Comparison of ENCODE assay signal across 8 cellular contexts in genomic region chr1:1943834-1944570, GRCh38. TPM values are rescaled to one million over a fixed set of nuclear protein-coding genes. Genes with fewer than 3 reads are reported as not detected.
DNase-seq lines count a peak whose midpoint lies in the region; ATAC-seq and TF ChIP-seq lines count a peak whose summit lies in the region.

No MANE protein-coding gene starts in this region.

- TF ChIP-seq POLR2A in NB4 (IDR thresholded peaks at IDR 0.05; ENCODE audit: extremely low read depth, insufficient read length), result no peak

- no peaks in the 10 kb centered on the region for H3K27me3 ChIP-seq in colonic mucosa

- ATAC-seq in HG02623 (IDR thresholded peaks at IDR 0.05; ENCODE audit: unreplicated experiment) (no peak), GM21526 (IDR thresholded peaks at IDR 0.05; ENCODE audit: low FRiP score, unreplicated experiment) (no peak)

- intact Hi-C loops in colonic mucosa (cut with DNase I), result loop anchor here (5.0 kb wide), 1 partner anchor 98 kb away; no protein-coding TSS in a partner anchor

- no peaks in the 10 kb centered on the region for H3K9me3 ChIP-seq in colonic mucosa

- no peak overlapping the region for H3K4me3 ChIP-seq in NB4 (ENCODE audit: low read depth, low read length)
- H3K4me3 ChIP-seq in colonic mucosa, result no peak overlapping the region

- TF ChIP-seq CTCF in NB4 (IDR thresholded peaks at IDR 0.05; ENCODE audit: low read depth, low read length), result peak; percentile 75
- TF ChIP-seq CTCF in colonic mucosa (IDR thresholded peaks at IDR 0.05), result peak; percentile 93

- no peak overlapping the region for H3K27ac ChIP-seq in colonic mucosa

- in situ Hi-C loops in G401 (cut with HindIII; ENCODE audit: low sequenced_read_pairs), result no loop called here

- H3K9ac ChIP-seq in colonic mucosa (ENCODE audit: low read depth in 2 of 2, low read length in 2 of 2), result peak overlapping the region in 1 of 2 donors; percentile 12

- H3K4me1 ChIP-seq in colonic mucosa, result no peaks in the 10 kb centered on the region

- DNase-seq in G401 (ENCODE audit: low spot score) (peak; percentile 60), NB4 (ENCODE audit: low read depth) (peak; percentile 50), colonic mucosa (peak; percentile 48), lung microvascular endothelial cell (ENCODE audit: low read depth in 2 of 2) (peak; percentile 43 to 56)
- DNase-seq in activated CD4-positive, alpha-beta T cell treated with anti-CD3 and anti-CD28 coated beads for 24 hours (ENCODE audit: low read depth in 2 of 2), result peak; percentile 28 to 41
- DNase-seq in stimulated activated CD8-positive, alpha-beta memory T cell treated with anti-CD3 and anti-CD28 coated beads, Interleukin-4, amount 100 ng/mL, for 24 hours (ENCODE audit: low read depth), result peak; percentile 48

- no peaks in the 10 kb centered on the region for H3K36me3 ChIP-seq in colonic mucosa

RNA-seq across cellular contexts. Expression of gene TMEM52, which starts 24.9 kb away (rescaled TPM):
- 5.3 and 13.7 TPM in 2 replicates for total RNA-seq in G401 (2014; rRNA removed; shearing (Covaris generic))
- 1 to 10 TPM; 3.5 to 9.8 TPM for total RNA-seq in colonic mucosa
- total RNA-seq in lung microvascular endothelial cell, result under 0.01 and 0.20 TPM in 2 replicates

RNA-seq across cellular contexts. Expression of gene CALML6, which starts 28.9 kb away (rescaled TPM):
- not detected in 2 replicates for total RNA-seq in G401 (2014; rRNA removed; shearing (Covaris generic))
- total RNA-seq in colonic mucosa (under 1 TPM in 1 of 2 donors, not detected in 1; 0.17 TPM), lung microvascular endothelial cell (not detected in 2 replicates)

RNA-seq across cellular contexts. Expression of gene GNB1, which starts 53.1 kb away (rescaled TPM):
- 306 and 351 TPM in 2 replicates for total RNA-seq in G401 (2014; rRNA removed; shearing (Covaris generic))
- total RNA-seq in colonic mucosa, result 100 to 1,000 TPM; 281 to 367 TPM
- 72.4 and 93.5 TPM in 2 replicates for total RNA-seq in lung microvascular endothelial cell

RNA-seq across cellular contexts. Expression of gene CFAP74, which starts 59.6 kb away (rescaled TPM):
- not detected in 2 replicates for total RNA-seq in G401 (2014; rRNA removed; shearing (Covaris generic))
- total RNA-seq in colonic mucosa (under 1 TPM; 0.10 to 0.16 TPM), lung microvascular endothelial cell (not detected in 2 replicates)
